ENCODE assay signal across 9 cellular contexts in the genomic region with DNA sequence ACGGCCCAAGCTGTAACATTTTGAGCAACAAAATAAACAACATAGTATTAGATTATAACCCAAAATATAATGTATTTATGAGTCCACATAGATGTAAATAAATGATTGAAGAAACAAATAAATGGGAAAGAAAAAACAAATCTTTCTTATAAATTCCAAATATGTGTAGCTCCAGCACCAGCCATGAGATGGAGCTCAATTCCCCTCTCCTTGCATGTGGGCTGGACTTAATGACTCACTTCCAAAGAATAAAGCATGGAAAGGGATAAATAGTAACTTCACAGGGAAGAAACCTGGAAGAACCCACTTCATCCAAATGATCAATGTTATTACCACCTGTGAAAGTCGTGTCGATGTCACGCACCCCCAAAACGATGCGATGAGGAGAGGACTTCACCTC.
DNase-seq lines count a peak whose midpoint lies in the region; ATAC-seq, FAIRE-seq and TF ChIP-seq lines count a peak whose summit lies in the region.
"Had no signal": no experiment of that assay in that cellular context is flagged by ENCODE, and none has a peak within 500 bp of the region (broad histone marks: within the 10 kb centered on the region; RNA-seq: fewer than 3 reads in every experiment).

No MANE protein-coding gene starts in this region.

- H3K9ac ChIP-seq in NT2/D1 (ENCODE audit: insufficient read length, low read depth) = no peak overlapping the region
- H3K9ac ChIP-seq in endothelial cell of umbilical vein (replicated peaks; ENCODE audit: extremely low read depth, insufficient read depth, low read length) = no peak overlapping the region
- no peak overlapping the region for H3K9ac ChIP-seq in trophoblast cell (ENCODE audit: low read length)

- H3K27ac ChIP-seq in GM23338 (ENCODE audit: low read depth) (no peak overlapping the region), endothelial cell of umbilical vein (ENCODE audit: insufficient read depth, low read depth, low read length) (no peak overlapping the region), trophoblast cell (ENCODE audit: low read depth, low read length) (no peak overlapping the region)

- no peaks in the 10 kb centered on the region for H3K27me3 ChIP-seq in GM23338 (ENCODE audit: insufficient read depth)
- H3K27me3 ChIP-seq in NT2/D1 (ENCODE audit: insufficient read depth, insufficient read length) = no peaks in the 10 kb centered on the region
- peaks cover 3 to 4% of the 10 kb centered on the region in 2 experiments for H3K27me3 ChIP-seq in endothelial cell of umbilical vein (ENCODE audit: control insufficient read depth in 2 of 2, insufficient read depth in 2 of 2, low read length in 2 of 2)
- H3K27me3 ChIP-seq in trophoblast cell (ENCODE audit: insufficient read depth, low read length) = no peaks in the 10 kb centered on the region

- CTCF ChIA-PET in endothelial cell of umbilical vein (lab: Charles Lee) = interaction anchor here (0.7 to 5.6 kb wide), 24 partner anchors 10 to 1422 kb away, joined by 3 to 52 read pairs (median 4); no protein-coding TSS in a partner anchor

- H3K36me3 Mint-ChIP-seq in GM23338 (ENCODE audit: low read depth) = no peaks in the 10 kb centered on the region

- H3K36me3 ChIP-seq in GM23338 (ENCODE audit: insufficient read depth) (no peaks in the 10 kb centered on the region), NT2/D1 (ENCODE audit: insufficient read depth, insufficient read length, low read length) (no peaks in the 10 kb centered on the region), endothelial cell of umbilical vein (ENCODE audit: control insufficient read depth in 2 of 2, extremely low read depth in 1 of 2, insufficient read depth in 2 of 2, low read length in 2 of 2) (no peaks in the 10 kb centered on the region), trophoblast cell (ENCODE audit: control insufficient read depth in 1 of 2, insufficient read depth in 2 of 2, low read length in 2 of 2) (no peaks in the 10 kb centered on the region)

- no peak overlapping the region for H2AFZ ChIP-seq in GM23338
- no peak overlapping the region for H2AFZ ChIP-seq in endothelial cell of umbilical vein (ENCODE audit: low read depth, low read length)
- no peak overlapping the region for H2AFZ ChIP-seq in trophoblast cell (ENCODE audit: insufficient read depth, low read length, poor library complexity)

- H4K12ac ChIP-seq in trophoblast cell (ENCODE audit: low read depth, low read length) = no peak overlapping the region

- DNase-seq in GM23338 (ENCODE audit: low spot score) = peak; percentile 53
- DNase-seq in NT2/D1 (ENCODE audit: low read depth, low spot score) = peak; percentile 16
- DNase-seq in endothelial cell of umbilical vein (ENCODE audit: low read depth, low spot score) = peak; percentile 69
- peak; percentile 20 to 64 for DNase-seq in trophoblast cell
- DNase-seq in activated effector memory CD4-positive, alpha-beta T cell treated with anti-CD3 and anti-CD28 coated beads, Interleukin-2, amount 50 U/mL, for 16 hours = no peak
- DNase-seq: activated gamma-delta T cell treated with Interleukin-2 at 50 U/mL for 16 hours had no signal

- H2BK5ac ChIP-seq in trophoblast cell (ENCODE audit: low read depth, low read length, poor library complexity) = no peak overlapping the region

- intact Hi-C loops in endothelial cell of umbilical vein (cut with micrococcal nuclease) = loop anchor here (1.0 to 10.0 kb wide), 3 partner anchors 90 to 512 kb away; no protein-coding TSS in a partner anchor

- no peaks in the 10 kb centered on the region for H3F3A ChIP-seq in GM23338 (replicated peaks; ENCODE audit: low read depth)

- ATAC-seq in GM23338 (peak; percentile 54; the same call in 2 of the 3 replicates), GM21515 (IDR thresholded peaks at IDR 0.05; ENCODE audit: unreplicated experiment) (no peak), GM19467 (IDR thresholded peaks at IDR 0.05; ENCODE audit: unreplicated experiment) (no peak)

- no peak overlapping the region for H3K4me3 ChIP-seq in GM23338
- H3K4me3 ChIP-seq in NT2/D1 (ENCODE audit: insufficient read length, low read depth) = no peak overlapping the region
- H3K4me3 ChIP-seq in endothelial cell of umbilical vein (replicated peaks in 1 of 3; ENCODE audit: insufficient read depth in 1 of 3, low read depth in 1 of 3, low read length in 3 of 3) = no peak overlapping the region
- H3K4me3 ChIP-seq in trophoblast cell (ENCODE audit: low read depth, low read length) = no peak overlapping the region

- BruUV-seq in endothelial cell of umbilical vein (replicated peaks; lab: Mats Ljungman, UMichigan) = no TSS peak

- no peak overlapping the region for H3K18ac ChIP-seq in trophoblast cell (ENCODE audit: low read length)

- no peak overlapping the region for H2BK12ac ChIP-seq in trophoblast cell (ENCODE audit: low read length)

- WGBS in trophoblast cell (ENCODE audit: extremely low coverage, insufficient coverage, insufficient read length) = no CpG with 5 or more reads among the region's 6 CpGs

- peak; percentile 71 for FAIRE-seq in endothelial cell of umbilical vein (lab: Jason Lieb, UNC)

- H3K79me2 ChIP-seq in GM23338 (replicated peaks; ENCODE audit: insufficient read depth) (no peaks in the 10 kb centered on the region), endothelial cell of umbilical vein (ENCODE audit: control insufficient read depth, insufficient read depth, low read length) (no peaks in the 10 kb centered on the region), trophoblast cell (ENCODE audit: control insufficient read depth, insufficient read depth, low read length, poor library complexity) (no peaks in the 10 kb centered on the region)

- H3K4me1 ChIP-seq in GM23338 (ENCODE audit: insufficient read depth) (no peaks in the 10 kb centered on the region), NT2/D1 (ENCODE audit: insufficient read depth, insufficient read length) (no peaks in the 10 kb centered on the region), endothelial cell of umbilical vein (ENCODE audit: control insufficient read depth, extremely low read depth, insufficient read depth, low read length) (no peaks in the 10 kb centered on the region), trophoblast cell (ENCODE audit: control insufficient read depth in 1 of 2, insufficient read depth in 2 of 2, low read length in 2 of 2) (no peaks in the 10 kb centered on the region)

- no peak overlapping the region for H4K91ac ChIP-seq in trophoblast cell (ENCODE audit: low read depth, low read length)

- no peak overlapping the region for H3K4ac ChIP-seq in trophoblast cell (ENCODE audit: low read depth, low read length)

- H3K14ac ChIP-seq in trophoblast cell (ENCODE audit: low read length) = no peak overlapping the region

- no peak overlapping the region for H3K4me3 Mint-ChIP-seq in GM23338
- H3K4me3 Mint-ChIP-seq: stimulated activated naive CD8-positive, alpha-beta T cell treated with anti-CD3 and anti-CD28 coated beads, Interleukin-15, Interleukin-2, amounts not matched to agents 100 ng/mL and 50 ng/mL, for 24 hours had no signal

- POLR2A ChIA-PET in endothelial cell of umbilical vein (lab: Charles Lee) = no interaction called here

- H3K9me3 Mint-ChIP-seq in GM23338 = no peaks in the 10 kb centered on the region; the same call in 2 of the 3 replicates
- H3K9me3 Mint-ChIP-seq: stimulated activated naive CD8-positive, alpha-beta T cell treated with anti-CD3 and anti-CD28 coated beads, Interleukin-15, Interleukin-2, amounts not matched to agents 100 ng/mL and 50 ng/mL, for 24 hours had no signal

- TF ChIP-seq POLR2A in endothelial cell of umbilical vein (IDR thresholded peaks at IDR 0.05; ENCODE audit: low read depth, low read length) = no peak

- no peak overlapping the region for H2BK120ac ChIP-seq in trophoblast cell (ENCODE audit: insufficient read depth, low read length, poor library complexity)

- no peak overlapping the region for H3K27ac Mint-ChIP-seq in GM23338
- H3K27ac Mint-ChIP-seq: stimulated activated naive CD8-positive, alpha-beta T cell treated with anti-CD3 and anti-CD28 coated beads, Interleukin-15, Interleukin-2, amounts not matched to agents 100 ng/mL and 50 ng/mL, for 24 hours had no signal

- peaks cover 2% of the 10 kb centered on the region; the same call in 1 of the 3 replicates for H3K4me1 Mint-ChIP-seq in GM23338

- no peak overlapping the region for H2AK5ac ChIP-seq in trophoblast cell (ENCODE audit: low read length)

- no peak overlapping the region for H3K23ac ChIP-seq in trophoblast cell (ENCODE audit: low read length)

- no peaks in the 10 kb centered on the region for H3K9me2 ChIP-seq in GM23338 (ENCODE audit: insufficient read depth)

- no peaks in the 10 kb centered on the region for H3K27me3 Mint-ChIP-seq in GM23338 (ENCODE audit: insufficient read depth, low read depth, poor library complexity)
- H3K27me3 Mint-ChIP-seq: stimulated activated naive CD8-positive, alpha-beta T cell treated with anti-CD3 and anti-CD28 coated beads, Interleukin-15, Interleukin-2, amounts not matched to agents 100 ng/mL and 50 ng/mL, for 24 hours had no signal

- no peaks in the 10 kb centered on the region for H4K20me1 ChIP-seq in GM23338 (replicated peaks; ENCODE audit: insufficient read depth)
- H4K20me1 ChIP-seq in endothelial cell of umbilical vein (replicated peaks; ENCODE audit: control insufficient read depth, extremely low read depth, insufficient read depth, low read length) = no peaks in the 10 kb centered on the region

- H3K9me3 ChIP-seq in NT2/D1 (ENCODE audit: insufficient read depth, low read length) = 0 out of 2 replicates have a peak, but pooled peaks cover 3% of the 10 kb centered on the region
- H3K9me3 ChIP-seq in endothelial cell of umbilical vein (replicated peaks; ENCODE audit: control insufficient read depth, insufficient read depth, low read length) = no peaks in the 10 kb centered on the region
- H3K9me3 ChIP-seq in trophoblast cell (ENCODE audit: insufficient read depth, low read depth, low read length) = no peaks in the 10 kb centered on the region

- no peak overlapping the region for H4K8ac ChIP-seq in trophoblast cell (ENCODE audit: low read depth, low read length)

- H3K9me1 ChIP-seq in endothelial cell of umbilical vein (replicated peaks; ENCODE audit: control insufficient read depth, extremely low read depth, insufficient read depth, low read length) = no peaks in the 10 kb centered on the region

- H3K4me2 ChIP-seq in GM23338 (no peak overlapping the region), endothelial cell of umbilical vein (ENCODE audit: insufficient read depth, low read length) (no peak overlapping the region), trophoblast cell (ENCODE audit: low read length) (no peak overlapping the region)

- dilution Hi-C loops in endothelial cell of umbilical vein (cut with MboI; ENCODE audit: extremely low pct_ligation_motif_present, low sequenced_read_pairs) = no loop called here

- no peaks in the 10 kb centered on the region for H3K79me1 ChIP-seq in trophoblast cell (ENCODE audit: low read length)

- TF ChIP-seq CTCF in GM23338 (conservative IDR thresholded peaks at IDR 0.05; ENCODE audit: low read depth in 2 of 2) = peak; percentile 65 to 72
- TF ChIP-seq CTCF in endothelial cell of umbilical vein (IDR thresholded peaks at IDR 0.05; ENCODE audit: extremely low read depth in 1 of 2, insufficient read depth in 1 of 2, low read depth in 1 of 2, low read length in 2 of 2) = peak; percentile 40 to 46

TF ChIP-seq in GM23338, 12 proteins besides CTCF, POLR2A, EP300 and RAD21 (continues in another document):
- TF ChIP-seq ZNF114 (CRISPR knock-in tag; IDR thresholded peaks at IDR 0.05) = no peak

TF ChIP-seq in endothelial cell of umbilical vein, 7 proteins besides CTCF, POLR2A, EP300 and RAD21 (continues in another document):
- no peak for TF ChIP-seq POLR2AphosphoS5 (IDR thresholded peaks at IDR 0.05; ENCODE audit: insufficient read depth, low read depth, low read length)
